ENCODE assay signal across 22 cellular contexts in the genomic region with DNA sequence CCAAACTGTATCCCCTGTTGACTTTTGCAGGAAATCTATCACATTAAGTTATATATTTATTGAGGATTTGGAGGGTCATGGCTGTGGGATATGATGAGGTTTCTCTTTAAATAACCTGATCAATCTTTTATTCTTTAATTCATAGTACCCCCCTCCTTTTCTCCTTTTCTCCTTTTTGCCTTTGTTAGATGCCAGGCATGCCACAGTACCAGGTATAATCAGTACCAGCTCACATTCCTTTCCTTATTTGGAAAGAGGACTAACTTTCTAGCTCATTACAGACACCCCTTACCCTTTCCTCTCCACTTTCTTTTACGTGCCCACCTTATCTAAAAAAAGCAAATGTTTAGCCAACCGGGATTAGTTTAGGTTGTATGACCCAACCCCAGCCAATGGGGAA.
"Had no signal": no experiment of that assay in that cellular context is flagged by ENCODE, and none has a peak within 500 bp of the region (broad histone marks: within the 10 kb centered on the region; RNA-seq: fewer than 3 reads in every experiment).

No MANE protein-coding gene starts in this region.

- H3K9me3 Mint-ChIP-seq: endodermal cell, neural progenitor cell had no signal

- DNase-seq: activated CD4-positive, alpha-beta T cell treated with anti-CD3 and anti-CD28 coated beads for 1 hour; activated CD4-positive, alpha-beta T cell treated with anti-CD3 and anti-CD28 coated beads, Interleukin-2, amount 50 U/mL, for 1 hour; activated CD8-positive, alpha-beta T cell treated with anti-CD3 and anti-CD28 coated beads, Interleukin-2, amount 10 ng/mL, durations not matched to agents 7 days and 5 days; activated gamma-delta T cell treated with Interleukin-2 at 50 U/mL for 16 hours; activated T-cell treated with anti-CD3 and anti-CD28 coated beads, Interleukin-2, amount 50 U/mL, for 1 hour; colonic mucosa; endodermal cell; heart right ventricle; kidney; lower lobe of right lung; naive thymus-derived CD4-positive, alpha-beta T cell; stimulated activated CD4-positive, alpha-beta T cell treated with anti-CD3 and anti-CD28 coated beads, Interleukin-1b, Interleukin-23, amount 100 ng/mL, for 48 hours; stimulated activated naive CD8-positive, alpha-beta T cell treated with anti-CD3 and anti-CD28 coated beads, Interleukin-15, amount 100 ng/mL, for 72 hours; T-helper 9 cell; tibial artery had no signal

- H3K4me3 ChIP-seq: ascending aorta, colonic mucosa, heart right ventricle, lower lobe of right lung, neural progenitor cell, right atrium auricular region, tibial artery had no signal

- H3K27ac Mint-ChIP-seq: activated CD8-positive, alpha-beta T cell treated with anti-CD3 and anti-CD28 coated beads, Interleukin-2, amount 10 ng/mL, durations not matched to agents 7 days and 5 days; activated naive CD4-positive, alpha-beta T cell treated with anti-CD3 and anti-CD28 coated beads, Interleukin-2, amount 50 U/mL, for 72 hours; endodermal cell; naive thymus-derived CD4-positive, alpha-beta T cell; neural progenitor cell; progenitor cell of endocrine pancreas; stimulated activated effector memory CD8-positive, alpha-beta T cell treated with anti-CD3 and anti-CD28 coated beads, Interleukin-12 subunit alpha, Interleukin-12 subunit beta, amount 100 ng/mL, for 72 hours had no signal

- H3K4me1 Mint-ChIP-seq: naive thymus-derived CD4-positive, alpha-beta T cell; stimulated activated effector memory CD8-positive, alpha-beta T cell treated with anti-CD3 and anti-CD28 coated beads, Interleukin-12 subunit alpha, Interleukin-12 subunit beta, amount 100 ng/mL, for 72 hours; stimulated activated naive CD8-positive, alpha-beta T cell treated with anti-CD3 and anti-CD28 coated beads, Interleukin-15, amount 100 ng/mL, for 72 hours had no signal

- H3K36me3 Mint-ChIP-seq: activated naive CD4-positive, alpha-beta T cell treated with anti-CD3 and anti-CD28 coated beads, Interleukin-2, amount 50 U/mL, for 72 hours; naive thymus-derived CD4-positive, alpha-beta T cell; neural progenitor cell; stimulated activated effector memory CD8-positive, alpha-beta T cell treated with anti-CD3 and anti-CD28 coated beads, Interleukin-12 subunit alpha, Interleukin-12 subunit beta, amount 100 ng/mL, for 72 hours had no signal

- H3K27me3 Mint-ChIP-seq: naive thymus-derived CD4-positive, alpha-beta T cell; progenitor cell of endocrine pancreas; stimulated activated naive CD8-positive, alpha-beta T cell treated with anti-CD3 and anti-CD28 coated beads, Interleukin-15, amount 100 ng/mL, for 72 hours had no signal

- H3K27ac ChIP-seq: ascending aorta, colonic mucosa, epithelial cell of prostate, heart right ventricle, lower lobe of right lung, neural progenitor cell, right atrium auricular region, tibial artery had no signal

- H3K4me3 Mint-ChIP-seq: activated CD8-positive, alpha-beta T cell treated with anti-CD3 and anti-CD28 coated beads, Interleukin-2, amount 10 ng/mL, durations not matched to agents 7 days and 5 days; endodermal cell; naive thymus-derived CD4-positive, alpha-beta T cell; neural progenitor cell; stimulated activated effector memory CD8-positive, alpha-beta T cell treated with anti-CD3 and anti-CD28 coated beads, Interleukin-12 subunit alpha, Interleukin-12 subunit beta, amount 100 ng/mL, for 72 hours; stimulated activated naive CD8-positive, alpha-beta T cell treated with anti-CD3 and anti-CD28 coated beads, Interleukin-15, amount 100 ng/mL, for 72 hours had no signal
